8 cellular contexts compared by ENCODE assay signal in genomic region chr9:35519697-35520403, GRCh38. TPM values are rescaled to one million over a fixed set of nuclear protein-coding genes. Genes with fewer than 3 reads are reported as not detected.
DNase-seq lines count a peak whose midpoint lies in the region; ATAC-seq and TF ChIP-seq lines count a peak whose summit lies in the region.

No MANE protein-coding gene starts in this region.

- no peaks in the 10 kb centered on the region for H3K4me1 Mint-ChIP-seq in activated naive CD8-positive, alpha-beta T cell treated with anti-CD3 and anti-CD28 coated beads, Interleukin-2, amount 50 U/mL, for 24 hours

- H3K27ac Mint-ChIP-seq in activated naive CD8-positive, alpha-beta T cell treated with anti-CD3 and anti-CD28 coated beads, Interleukin-2, amount 50 U/mL, for 24 hours: no peak overlapping the region

- H3K4me1 ChIP-seq in SJCRH30 (peaks cover 65% of the 10 kb centered on the region), foreskin keratinocyte (peaks cover 45% of the 10 kb centered on the region), sigmoid colon (peaks cover 0 to 93% (median 84%) of the 10 kb centered on the region in 4 donors), Peyer's patch (peaks cover 0 to 21% (median 0%) of the 10 kb centered on the region in 4 donors)

- no peak for TF ChIP-seq EP300 in sigmoid colon (IDR thresholded peaks at IDR 0.05)

- H3K4me3 ChIP-seq in SJCRH30 (peak overlapping the region; percentile 7; the same call in 1 of the 2 replicates), sigmoid colon (no peak overlapping the region), Peyer's patch (no peak overlapping the region)

- no peaks in the 10 kb centered on the region for H3K27me3 Mint-ChIP-seq in activated naive CD8-positive, alpha-beta T cell treated with anti-CD3 and anti-CD28 coated beads, Interleukin-2, amount 50 U/mL, for 24 hours

- H3K27me3 ChIP-seq in SJCRH30 (no peaks in the 10 kb centered on the region), foreskin keratinocyte (no peaks in the 10 kb centered on the region), sigmoid colon (no peaks in the 10 kb centered on the region), Peyer's patch (no peaks in the 10 kb centered on the region)

- intact Hi-C loops in sigmoid colon (cut with DNase I): no loop called here

- no peaks in the 10 kb centered on the region for H3K9me3 ChIP-seq in SJCRH30 (replicated peaks)
- no peaks in the 10 kb centered on the region for H3K9me3 ChIP-seq in sigmoid colon
- no peaks in the 10 kb centered on the region for H3K9me3 ChIP-seq in Peyer's patch

- no peaks in the 10 kb centered on the region for H3K9me3 Mint-ChIP-seq in activated naive CD8-positive, alpha-beta T cell treated with anti-CD3 and anti-CD28 coated beads, Interleukin-2, amount 50 U/mL, for 24 hours

- TF ChIP-seq CTCF in foreskin keratinocyte (conservative IDR thresholded peaks at IDR 0.05): no peak
- no peak for TF ChIP-seq CTCF in sigmoid colon (IDR thresholded peaks at IDR 0.05)
- TF ChIP-seq CTCF in Peyer's patch (IDR thresholded peaks at IDR 0.05): no peak

- DNase-seq in EH (ENCODE audit: low read depth) (peak; percentile 35), SJCRH30 (peak in 1 of 2 experiments; percentile 9), foreskin keratinocyte (no peak), sigmoid colon (no peak), Peyer's patch (no peak), NCI-H82 treated with DMSO at 0.1 percent for 48 hours (lab: John Stamatoyannopoulos, UW; ENCODE audit: unreplicated experiment) (no peak)
- DNase-seq in activated naive CD8-positive, alpha-beta T cell treated with anti-CD3 and anti-CD28 coated beads, Interleukin-2, amount 50 U/mL, for 24 hours: no peak
- no peak for DNase-seq in effector CD4-positive, alpha-beta T cell

- no peak for ATAC-seq in foreskin keratinocyte
- no peak for ATAC-seq in activated naive CD8-positive, alpha-beta T cell treated with anti-CD3 and anti-CD28 coated beads, Interleukin-2, amount 50 U/mL, for 24 hours

- H3K36me3 Mint-ChIP-seq in activated naive CD8-positive, alpha-beta T cell treated with anti-CD3 and anti-CD28 coated beads, Interleukin-2, amount 50 U/mL, for 24 hours (ENCODE audit: low read depth): no peaks in the 10 kb centered on the region

- no peaks in the 10 kb centered on the region for H3K36me3 ChIP-seq in SJCRH30
- no peaks in the 10 kb centered on the region for H3K36me3 ChIP-seq in sigmoid colon
- H3K36me3 ChIP-seq in Peyer's patch: no peaks in the 10 kb centered on the region

- H3K4me3 Mint-ChIP-seq in activated naive CD8-positive, alpha-beta T cell treated with anti-CD3 and anti-CD28 coated beads, Interleukin-2, amount 50 U/mL, for 24 hours: no peak overlapping the region

- TF ChIP-seq POLR2A in sigmoid colon (IDR thresholded peaks at IDR 0.05) (no peak), Peyer's patch (IDR thresholded peaks at IDR 0.05) (no peak)

- 93 to 97% methylated on average over 1 of the region's 1 CpG for WGBS in sigmoid colon, 2 donors

- H3K27ac ChIP-seq in SJCRH30 (peak overlapping the region; percentile 93), foreskin keratinocyte (peak overlapping the region; percentile 15), sigmoid colon (peak overlapping the region; percentile 79 to 90 (median 87)), Peyer's patch (peak overlapping the region in 2 of 4 donors; percentile 56 to 57)

RNA-seq across cellular contexts. Expression of gene RUSC2, which starts 29.9 kb away (rescaled TPM):
- total RNA-seq in SJCRH30 (2014; rRNA removed; shearing (Covaris generic)): 5.3 and 5.6 TPM in 2 replicates
- total RNA-seq in foreskin keratinocyte: 15.5 and 16.2 TPM in 2 replicates
- polyA plus RNA-seq in foreskin keratinocyte: 8.4 and 9.0 TPM in 2 replicates
- 10 to 100 TPM; 30.9 to 47.1 (median 43.4) TPM for total RNA-seq in sigmoid colon
- 1 to 10 TPM in 2 of 3 donors, under 1 TPM in 1; 0.92 to 5.6 (median 1.2) TPM for polyA plus RNA-seq in sigmoid colon
- 10 to 100 TPM in 1 of 4 donors, 1 to 10 TPM in 3; 3.0 to 17.3 (median 5.5) TPM for total RNA-seq in Peyer's patch
